ENCODE assay signal across 13 cellular contexts in genomic region chr4:7877131-7877530, GRCh38.
A peak's percentile ranks its signal among the peaks of the same experiment; 100 is the strongest.
DNase-seq lines count a peak whose midpoint lies in the region; ATAC-seq and TF ChIP-seq lines count a peak whose summit lies in the region.
"Had no signal": no experiment of that assay in that cellular context is flagged by ENCODE, and none has a peak within 500 bp of the region (broad histone marks: within the 10 kb centered on the region; RNA-seq: fewer than 3 reads in every experiment).

No MANE protein-coding gene starts in this region.

- H3K27ac ChIP-seq in CD4-positive, CD25-positive, alpha-beta regulatory T cell (ENCODE audit: insufficient read depth, low read length, poor library complexity, severe bottlenecking) = peak overlapping the region; percentile 43
- no peak overlapping the region for H3K27ac ChIP-seq in CD8-positive, alpha-beta memory T cell (ENCODE audit: low read depth, low read length)
- H3K27ac ChIP-seq: foreskin keratinocyte, VCaP had no signal

- no peaks in the 10 kb centered on the region for H3K27me3 ChIP-seq in CD4-positive, CD25-positive, alpha-beta regulatory T cell (ENCODE audit: control insufficient read depth, insufficient read depth, low read length)
- no peaks in the 10 kb centered on the region for H3K27me3 ChIP-seq in CD8-positive, alpha-beta memory T cell (ENCODE audit: insufficient read depth, low read length, poor library complexity, severe bottlenecking)
- H3K27me3 ChIP-seq in H7 (ENCODE audit: control insufficient read depth, insufficient read depth, low read length) = no peaks in the 10 kb centered on the region
- no peaks in the 10 kb centered on the region for H3K27me3 ChIP-seq in BE2C
- H3K27me3 ChIP-seq: foreskin keratinocyte had no signal

- no peaks in the 10 kb centered on the region for H3K9me3 ChIP-seq in CD4-positive, CD25-positive, alpha-beta regulatory T cell (ENCODE audit: control insufficient read depth in 2 of 2, low read length in 2 of 2)
- no peaks in the 10 kb centered on the region for H3K9me3 ChIP-seq in CD8-positive, alpha-beta memory T cell (ENCODE audit: low read length)
- no peaks in the 10 kb centered on the region for H3K9me3 ChIP-seq in BE2C

- H3K27ac Mint-ChIP-seq in CD4-positive, CD25-positive, alpha-beta regulatory T cell = peak overlapping the region; percentile 52 to 86 (median 79)
- H3K27ac Mint-ChIP-seq in CD8-positive, alpha-beta memory T cell = peak overlapping the region in 7 of 8 donors; percentile 1 to 96 (median 77)
- peak overlapping the region; percentile 11 to 93 (median 21) for H3K27ac Mint-ChIP-seq in brain
- H3K27ac Mint-ChIP-seq in nephron = peak overlapping the region; percentile 16 to 64 (median 53)
- H3K27ac Mint-ChIP-seq: memory B cell had no signal

- DNase-seq in CD4-positive, CD25-positive, alpha-beta regulatory T cell = no peak
- no peak for DNase-seq in CD8-positive, alpha-beta memory T cell
- DNase-seq in midbrain (lab: John Stamatoyannopoulos, UW) (no peak), H7 (no peak), BE2C (no peak)
- DNase-seq: effector CD8-positive, alpha-beta T cell; foreskin keratinocyte; NCI-H1092 had no signal

- H3K36me3 Mint-ChIP-seq in CD4-positive, CD25-positive, alpha-beta regulatory T cell = no peaks in the 10 kb centered on the region
- peaks cover 0 to 3% (median 0%) of the 10 kb centered on the region in 3 donors for H3K36me3 Mint-ChIP-seq in CD8-positive, alpha-beta memory T cell
- peaks cover 23% of the 10 kb centered on the region for H3K36me3 Mint-ChIP-seq in brain
- peaks cover 8% of the 10 kb centered on the region for H3K36me3 Mint-ChIP-seq in nephron (ENCODE audit: low read depth)
- H3K36me3 Mint-ChIP-seq: memory B cell had no signal

- peak overlapping the region; percentile 18 to 85 (median 58) for H3K4me3 Mint-ChIP-seq in CD4-positive, CD25-positive, alpha-beta regulatory T cell
- peak overlapping the region in 5 of 7 donors; percentile 65 to 74 (median 73) for H3K4me3 Mint-ChIP-seq in CD8-positive, alpha-beta memory T cell
- H3K4me3 Mint-ChIP-seq in brain (no peak overlapping the region), nephron (no peak overlapping the region)
- H3K4me3 Mint-ChIP-seq: memory B cell had no signal

- no peak for ATAC-seq in CD4-positive, CD25-positive, alpha-beta regulatory T cell (ENCODE audit: low read depth in 2 of 2)
- ATAC-seq in GM19328 (IDR thresholded peaks at IDR 0.05; ENCODE audit: unreplicated experiment) = no peak
- ATAC-seq: foreskin keratinocyte had no signal

- POLR2A ChIA-PET in CD8-positive, alpha-beta memory T cell (lab: Charles Lee) = interaction anchor here (1.0 kb wide), 1 partner anchor 73 kb away, joined by 3 read pairs; no protein-coding TSS in a partner anchor

- TF ChIP-seq CTCF in brain (conservative IDR thresholded peaks at IDR 0.05) (no peak), nephron (IDR thresholded peaks at IDR 0.05; ENCODE audit: unreplicated experiment in 3 of 3) (no peak), BE2C (IDR thresholded peaks at IDR 0.05; ENCODE audit: low read depth, low read length) (no peak)

- H3K9me3 Mint-ChIP-seq in CD4-positive, CD25-positive, alpha-beta regulatory T cell = no peaks in the 10 kb centered on the region
- no peaks in the 10 kb centered on the region for H3K9me3 Mint-ChIP-seq in CD8-positive, alpha-beta memory T cell
- H3K9me3 Mint-ChIP-seq in brain = peaks cover 2 to 23% (median 11%) of the 10 kb centered on the region in 5 experiments
- H3K9me3 Mint-ChIP-seq in nephron = no peaks in the 10 kb centered on the region
- H3K9me3 Mint-ChIP-seq: memory B cell had no signal

- no peaks in the 10 kb centered on the region for H3K36me3 ChIP-seq in CD4-positive, CD25-positive, alpha-beta regulatory T cell (ENCODE audit: control insufficient read depth, insufficient read depth, low read length)
- H3K36me3 ChIP-seq in CD8-positive, alpha-beta memory T cell (ENCODE audit: insufficient read depth, low read length) = no peaks in the 10 kb centered on the region
- H3K36me3 ChIP-seq in H7 (replicated peaks; ENCODE audit: control insufficient read depth, insufficient read depth, low read length) = no peaks in the 10 kb centered on the region
- H3K36me3 ChIP-seq in BE2C = no peaks in the 10 kb centered on the region

- no peaks in the 10 kb centered on the region for H3K27me3 Mint-ChIP-seq in CD4-positive, CD25-positive, alpha-beta regulatory T cell
- H3K27me3 Mint-ChIP-seq in CD8-positive, alpha-beta memory T cell = peaks cover 0 to 1% of the 10 kb centered on the region in 2 donors
- H3K27me3 Mint-ChIP-seq in brain (peaks cover under 1% of the 10 kb centered on the region), nephron (ENCODE audit: low read depth) (no peaks in the 10 kb centered on the region)

- H3K4me1 Mint-ChIP-seq in CD4-positive, CD25-positive, alpha-beta regulatory T cell = peaks cover 0 to 62% (median 36%) of the 10 kb centered on the region in 4 donors
- H3K4me1 Mint-ChIP-seq in CD8-positive, alpha-beta memory T cell = peaks cover 18 to 50% (median 49%) of the 10 kb centered on the region in 3 donors
- H3K4me1 Mint-ChIP-seq in brain (peaks cover 84% of the 10 kb centered on the region), nephron (peaks cover 81% of the 10 kb centered on the region)
- H3K4me1 Mint-ChIP-seq: memory B cell had no signal

- CTCF ChIA-PET in CD8-positive, alpha-beta memory T cell (lab: Charles Lee) = interaction anchor here (0.7 to 1.9 kb wide), 13 partner anchors 8 to 75 kb away, joined by 3 to 9 read pairs (median 4); partner anchors contain the start of gene AFAP1

- peaks cover 21% of the 10 kb centered on the region for H3K4me1 ChIP-seq in CD4-positive, CD25-positive, alpha-beta regulatory T cell (ENCODE audit: control insufficient read depth, insufficient read depth, low read length, poor library complexity, severe bottlenecking)
- peaks cover 23% of the 10 kb centered on the region for H3K4me1 ChIP-seq in CD8-positive, alpha-beta memory T cell (ENCODE audit: insufficient read depth, low read length)
- H3K4me1 ChIP-seq in BE2C = peaks cover 47% of the 10 kb centered on the region

- H3K4me3 ChIP-seq in CD4-positive, CD25-positive, alpha-beta regulatory T cell (ENCODE audit: low read depth, low read length) = peak overlapping the region; percentile 71
- no peak overlapping the region for H3K4me3 ChIP-seq in CD8-positive, alpha-beta memory T cell (ENCODE audit: low read length)
- H3K4me3 ChIP-seq in H7 (ENCODE audit: insufficient read depth, low read depth, low read length) = no peak overlapping the region
- H3K4me3 ChIP-seq in BE2C (ENCODE audit: low read depth, low read length) = no peak overlapping the region

Comparison
In these comparisons a context has a peak if more than half of its experiments do, and no peak if none do; other contexts are left out.
1. H3K27ac Mint-ChIP-seq: peak in every context shown above with its lines; median percentile 79 in CD4-positive, CD25-positive, alpha-beta regulatory T cell; 77 in CD8-positive, alpha-beta memory T cell; 53 in nephron; 21 in brain.
2. H3K4me3 Mint-ChIP-seq: peak in CD4-positive, CD25-positive, alpha-beta regulatory T cell (4 of 4) and CD8-positive, alpha-beta memory T cell (5 of 7); none in brain (0 of 5) and nephron (0 of 3).